Comparison of ENCODE assay signal across 25 cellular contexts in genomic region chr15:62907275-62907674, GRCh38.
"Had no signal": no experiment of that assay in that cellular context is flagged by ENCODE, and none has a peak within 500 bp of the region (broad histone marks: within the 10 kb centered on the region; RNA-seq: fewer than 3 reads in every experiment).

No MANE protein-coding gene starts in this region.

- H3K4me1 ChIP-seq: suprapubic skin had no signal

- H3K27me3 ChIP-seq: suprapubic skin, tibial artery had no signal

- H3K9me3 ChIP-seq: suprapubic skin, tibial artery had no signal

- H3K36me3 ChIP-seq: suprapubic skin, tibial artery had no signal

- ATAC-seq: activated CD8-positive, alpha-beta T cell treated with anti-CD3 and anti-CD28 coated beads for 36 hours; activated naive CD4-positive, alpha-beta T cell treated with anti-CD3 and anti-CD28 coated beads, Interleukin-2, amount 50 U/mL, for 72 hours; esophagus mucosa; left ventricle myocardium superior; naive thymus-derived CD8-positive, alpha-beta T cell; sciatic nerve; stimulated activated effector memory CD8-positive, alpha-beta T cell treated with anti-CD3 and anti-CD28 coated beads, Interleukin-12 subunit alpha, Interleukin-12 subunit beta, amount 100 ng/mL, for 72 hours; stimulated activated naive CD8-positive, alpha-beta T cell treated with anti-CD3 and anti-CD28 coated beads, Interleukin-15, amount 100 ng/mL, for 72 hours had no signal

- H3K4me3 ChIP-seq: suprapubic skin, tibial artery had no signal

- H3K27ac Mint-ChIP-seq: activated B cell treated with CpG ODN at 0.5 μM for 24 hours; activated CD8-positive, alpha-beta T cell treated with anti-CD3 and anti-CD28 coated beads for 36 hours; activated naive CD4-positive, alpha-beta T cell treated with anti-CD3 and anti-CD28 coated beads, Interleukin-2, amount 50 U/mL, for 72 hours; dendritic cell treated with granulocyte-macrophage colony-stimulating factor and Interleukin-4, amounts not matched to agents 40 ng/mL and 50 ng/mL, for 4 days; endodermal cell; mesothelial cell of epicardium; naive thymus-derived CD8-positive, alpha-beta T cell; stimulated activated effector memory CD8-positive, alpha-beta T cell treated with anti-CD3 and anti-CD28 coated beads, Interleukin-12 subunit alpha, Interleukin-12 subunit beta, amount 100 ng/mL, for 72 hours; stimulated activated naive CD8-positive, alpha-beta T cell treated with anti-CD3 and anti-CD28 coated beads, Interleukin-15, amount 100 ng/mL, for 72 hours; T-helper 2 cell treated with Interferon-gamma antibody and Interleukin-4, amounts not matched to agents 5 μg/mL and 100 μg/mL, for 36 hours had no signal

- H3K27ac ChIP-seq: suprapubic skin had no signal

- H3K4me1 Mint-ChIP-seq: activated B cell treated with CpG ODN at 0.5 μM for 24 hours; central memory CD8-positive, alpha-beta T cell; naive thymus-derived CD8-positive, alpha-beta T cell; stimulated activated effector memory CD8-positive, alpha-beta T cell treated with anti-CD3 and anti-CD28 coated beads, Interleukin-12 subunit alpha, Interleukin-12 subunit beta, amount 100 ng/mL, for 72 hours; stimulated activated naive CD8-positive, alpha-beta T cell treated with anti-CD3 and anti-CD28 coated beads, Interleukin-15, amount 100 ng/mL, for 72 hours had no signal

- H3K9me3 Mint-ChIP-seq: activated B cell treated with CpG ODN at 0.5 μM for 24 hours; activated CD8-positive, alpha-beta T cell treated with anti-CD3 and anti-CD28 coated beads for 36 hours; activated naive CD4-positive, alpha-beta T cell treated with anti-CD3 and anti-CD28 coated beads, Interleukin-2, amount 50 U/mL, for 72 hours; central memory CD8-positive, alpha-beta T cell; dendritic cell treated with granulocyte-macrophage colony-stimulating factor and Interleukin-4, amounts not matched to agents 40 ng/mL and 50 ng/mL, for 4 days; endodermal cell; mesothelial cell of epicardium; naive thymus-derived CD8-positive, alpha-beta T cell; neural crest cell; stimulated activated effector memory CD8-positive, alpha-beta T cell treated with anti-CD3 and anti-CD28 coated beads, Interleukin-12 subunit alpha, Interleukin-12 subunit beta, amount 100 ng/mL, for 72 hours; stimulated activated naive CD8-positive, alpha-beta T cell treated with anti-CD3 and anti-CD28 coated beads, Interleukin-15, amount 100 ng/mL, for 72 hours; T-helper 2 cell treated with Interferon-gamma antibody and Interleukin-4, amounts not matched to agents 5 μg/mL and 100 μg/mL, for 36 hours had no signal

- DNase-seq: activated B cell treated with CpG ODN at 0.5 μM for 24 hours; activated CD4-positive, alpha-beta T cell treated with anti-CD3 and anti-CD28 coated beads, Interleukin-2, amount 50 U/mL, for 1 hour; activated CD8-positive, alpha-beta T cell treated with anti-CD3 and anti-CD28 coated beads for 36 hours; activated naive CD4-positive, alpha-beta T cell; activated T-cell treated with anti-CD3 and anti-CD28 coated beads, Interleukin-2, amount 50 U/mL, for 48 hours; endodermal cell; foreskin melanocyte; left ventricle myocardium superior; naive thymus-derived CD8-positive, alpha-beta T cell; posterior cingulate gyrus; small intestine; stimulated activated CD4-positive, alpha-beta T cell treated with anti-CD3 and anti-CD28 coated beads, Interleukin-4, amount 100 ng/mL, for 24 hours; stimulated activated naive CD8-positive, alpha-beta T cell treated with anti-CD3 and anti-CD28 coated beads, Interleukin-15, amount 100 ng/mL, for 72 hours; T-helper 1 cell; tibial artery had no signal

- H3K36me3 Mint-ChIP-seq: activated naive CD4-positive, alpha-beta T cell treated with anti-CD3 and anti-CD28 coated beads, Interleukin-2, amount 50 U/mL, for 72 hours; mesothelial cell of epicardium; naive thymus-derived CD8-positive, alpha-beta T cell; stimulated activated effector memory CD8-positive, alpha-beta T cell treated with anti-CD3 and anti-CD28 coated beads, Interleukin-12 subunit alpha, Interleukin-12 subunit beta, amount 100 ng/mL, for 72 hours had no signal

- H3K27me3 Mint-ChIP-seq: dendritic cell treated with granulocyte-macrophage colony-stimulating factor and Interleukin-4, amounts not matched to agents 40 ng/mL and 50 ng/mL, for 4 days; stimulated activated naive CD8-positive, alpha-beta T cell treated with anti-CD3 and anti-CD28 coated beads, Interleukin-15, amount 100 ng/mL, for 72 hours had no signal

- H3K4me3 Mint-ChIP-seq: activated B cell treated with CpG ODN at 0.5 μM for 24 hours; activated CD8-positive, alpha-beta T cell treated with anti-CD3 and anti-CD28 coated beads for 36 hours; central memory CD8-positive, alpha-beta T cell; dendritic cell treated with granulocyte-macrophage colony-stimulating factor and Interleukin-4, amounts not matched to agents 40 ng/mL and 50 ng/mL, for 4 days; endodermal cell; mesothelial cell of epicardium; naive thymus-derived CD8-positive, alpha-beta T cell; neural crest cell; stimulated activated effector memory CD8-positive, alpha-beta T cell treated with anti-CD3 and anti-CD28 coated beads, Interleukin-12 subunit alpha, Interleukin-12 subunit beta, amount 100 ng/mL, for 72 hours; stimulated activated naive CD8-positive, alpha-beta T cell treated with anti-CD3 and anti-CD28 coated beads, Interleukin-15, amount 100 ng/mL, for 72 hours; T-helper 2 cell treated with Interferon-gamma antibody and Interleukin-4, amounts not matched to agents 5 μg/mL and 100 μg/mL, for 36 hours had no signal
